13 cellular contexts compared by ENCODE assay signal in genomic region chr4:154471032-154471431, GRCh38. TPM values are rescaled to one million over a fixed set of nuclear protein-coding genes. Genes with fewer than 3 reads are reported as not detected.
DNase-seq lines count a peak whose midpoint lies in the region; ATAC-seq, FAIRE-seq and TF ChIP-seq lines count a peak whose summit lies in the region.
"Had no signal": no experiment of that assay in that cellular context is flagged by ENCODE, and none has a peak within 500 bp of the region (broad histone marks: within the 10 kb centered on the region; RNA-seq: fewer than 3 reads in every experiment).

No MANE protein-coding gene starts in this region.

- POLR2A ChIA-PET in A673 (lab: Charles Lee; ENCODE audit: low non-redundant PET) = no interaction called here

- dilution Hi-C loops in mammary epithelial cell (cut with HindIII; ENCODE audit: low sequenced_read_pairs) = no loop called here

- in situ Hi-C loops in mammary epithelial cell (cut with MboI; ENCODE audit: low sequenced_read_pairs in 2 of 2) = no loop called here

- intact Hi-C loops in mammary epithelial cell (cut with micrococcal nuclease) = no loop called here
- intact Hi-C loops in A673 (cut with micrococcal nuclease; ENCODE audit: unreplicated experiment) = no loop called here

- no peak for TF ChIP-seq POLR2A in GM12891 (IDR thresholded peaks at IDR 0.05; ENCODE audit: low read depth, low read length)

- no peaks in the 10 kb centered on the region for H4K20me1 ChIP-seq in mammary epithelial cell (ENCODE audit: insufficient read depth, low read length)

- 67% methylated on average over 2 of the region's 2 CpGs for WGBS in mammary epithelial cell (ENCODE audit: low coverage, missing lambda C conversion rate)

- H3K27me3 ChIP-seq in mammary epithelial cell (ENCODE audit: insufficient read depth, low read length) (no peaks in the 10 kb centered on the region), foreskin keratinocyte (no peaks in the 10 kb centered on the region), A673 (replicated peaks; ENCODE audit: insufficient read depth, low read depth, low read length, poor library complexity) (no peaks in the 10 kb centered on the region)
- H3K27me3 ChIP-seq: pancreas, upper lobe of left lung had no signal

- no peaks in the 10 kb centered on the region for H3K9me3 ChIP-seq in mammary epithelial cell (replicated peaks; ENCODE audit: insufficient read depth, low read length)
- no peaks in the 10 kb centered on the region for H3K9me3 ChIP-seq in A673 (ENCODE audit: low read depth, low read length, poor library complexity, severe bottlenecking)
- H3K9me3 ChIP-seq: pancreas, upper lobe of left lung had no signal

- H2AFZ ChIP-seq in mammary epithelial cell (ENCODE audit: low read depth, low read length) = no peak overlapping the region

- no peak for DNase-seq in GM12891 (ENCODE audit: insufficient read length, low spot score)
- no peak for DNase-seq in NCI-H1048 (lab: John Stamatoyannopoulos, UW)
- no peak for DNase-seq in mammary epithelial cell
- DNase-seq in foreskin keratinocyte = no peak
- no peak for DNase-seq in A673 (ENCODE audit: low spot score)
- DNase-seq: 8988T, NCI-H1436, pancreas, upper lobe of left lung had no signal

- TF ChIP-seq CTCF in mammary epithelial cell (conservative IDR thresholded peaks at IDR 0.05 in 1 of 2, IDR thresholded peaks at IDR 0.05 in 1 of 2; ENCODE audit: extremely low read depth in 1 of 2, insufficient read depth in 1 of 2, low read depth in 1 of 2, low read length in 2 of 2) (no peak), foreskin keratinocyte (conservative IDR thresholded peaks at IDR 0.05) (no peak), A673 (conservative IDR thresholded peaks at IDR 0.05; ENCODE audit: low read depth, low read length) (no peak)

- peaks cover 6% of the 10 kb centered on the region for H3K4me1 ChIP-seq in mammary epithelial cell (ENCODE audit: insufficient read depth, low read length)
- H3K4me1 ChIP-seq in foreskin keratinocyte = peaks cover 15% of the 10 kb centered on the region
- no peaks in the 10 kb centered on the region for H3K4me1 ChIP-seq in A673 (ENCODE audit: insufficient read depth, low read length, poor library complexity, severe bottlenecking)
- H3K4me1 ChIP-seq: upper lobe of left lung had no signal

- no peak overlapping the region for H3K4me3 ChIP-seq in mammary epithelial cell (replicated peaks in 1 of 3; ENCODE audit: insufficient read depth in 1 of 3, low read depth in 2 of 3, low read length in 3 of 3)
- no peak overlapping the region for H3K4me3 ChIP-seq in A673 (ENCODE audit: low read depth, low read length, poor library complexity, severe bottlenecking)
- H3K4me3 ChIP-seq: pancreas, upper lobe of left lung had no signal

- no peaks in the 10 kb centered on the region for H3K79me2 ChIP-seq in mammary epithelial cell (ENCODE audit: insufficient read depth, low read length)

- peak; percentile 61 for ATAC-seq in GM19397 (IDR thresholded peaks at IDR 0.05; ENCODE audit: unreplicated experiment)
- ATAC-seq in HG02623 (IDR thresholded peaks at IDR 0.05; ENCODE audit: unreplicated experiment) = peak; percentile 70
- ATAC-seq in HG03139 (IDR thresholded peaks at IDR 0.05; ENCODE audit: unreplicated experiment) = peak; percentile 55
- no peak for ATAC-seq in foreskin keratinocyte
- ATAC-seq: activated naive CD4-positive, alpha-beta T cell treated with anti-CD3 and anti-CD28 coated beads, Interleukin-2, amount 50 U/mL, for 72 hours; pancreas had no signal

- CTCF ChIA-PET in mammary epithelial cell (lab: Charles Lee; ENCODE audit: low non-redundant PET) = no interaction called here
- CTCF ChIA-PET in A673 (lab: Charles Lee) = no interaction called here

- no peak overlapping the region for H3K4me2 ChIP-seq in mammary epithelial cell (ENCODE audit: insufficient read depth, low read depth, low read length)

- no TSS peak for BruUV-seq in mammary epithelial cell (replicated peaks; lab: Mats Ljungman, UMichigan)
- BruUV-seq in A673 (replicated peaks; lab: Mats Ljungman, UMichigan) = no TSS peak

- H3K9ac ChIP-seq in mammary epithelial cell (ENCODE audit: insufficient read depth, low read length) = no peak overlapping the region

- H3K27ac ChIP-seq in mammary epithelial cell (ENCODE audit: insufficient read depth, low read depth, low read length) (no peak overlapping the region), foreskin keratinocyte (no peak overlapping the region), A673 (ENCODE audit: low read depth, low read length, poor library complexity, severe bottlenecking) (no peak overlapping the region)
- H3K27ac ChIP-seq: pancreas, upper lobe of left lung had no signal

- FAIRE-seq in GM12891 (lab: Jason Lieb, UNC) = no peak
- FAIRE-seq: pancreas had no signal

- no peaks in the 10 kb centered on the region for H3K36me3 ChIP-seq in mammary epithelial cell (ENCODE audit: insufficient read depth, low read length)
- no peaks in the 10 kb centered on the region for H3K36me3 ChIP-seq in A673 (ENCODE audit: insufficient read depth, low read length, poor library complexity, severe bottlenecking)
- H3K36me3 ChIP-seq: pancreas, upper lobe of left lung had no signal

TF ChIP-seq in GM12891, 5 proteins besides CTCF, POLR2A, EP300 and RAD21:
- TF ChIP-seq SPI1 (IDR thresholded peaks at IDR 0.05; ENCODE audit: low read depth, low read length) (peak; percentile 13; the same call in 1 of the 2 replicates), POLR2AphosphoS5 (IDR thresholded peaks at IDR 0.05; ENCODE audit: low read depth, low read length) (no peak)
TF ChIP-seq in GM12891: peak in this region for 1.

RNA-seq across cellular contexts. Expression of gene DCHS2, which starts 20.6 kb away (rescaled TPM):
- not detected for polyA plus RNA-seq in GM12891 (2012; ENCODE audit: low read depth, missing spikeins)
- total RNA-seq in mammary epithelial cell (under 1 TPM in 1 of 2 donors, not detected in 1; 0.17 TPM), foreskin keratinocyte (not detected in 2 replicates), A673 (2021) (0.33 and 0.58 TPM in 2 replicates)
- polyA plus RNA-seq in mammary epithelial cell (0.14 TPM), foreskin keratinocyte (not detected in 2 replicates)
- polyA minus RNA-seq in mammary epithelial cell = not detected
- total RNA-seq: activated naive CD4-positive, alpha-beta T cell treated with anti-CD3 and anti-CD28 coated beads, Interleukin-2, amount 50 U/mL, for 72 hours had no signal
